In genomic region chr17:67606896-67607604, GRCh38 we compare ENCODE assay signal across 16 cellular contexts.
DNase-seq lines count a peak whose midpoint lies in the region; FAIRE-seq and TF ChIP-seq lines count a peak whose summit lies in the region.
"Had no signal": no experiment of that assay in that cellular context is flagged by ENCODE, and none has a peak within 500 bp of the region (broad histone marks: within the 10 kb centered on the region; RNA-seq: fewer than 3 reads in every experiment).

No MANE protein-coding gene starts in this region.

- no peak overlapping the region for H2BK15ac ChIP-seq in H1 (ENCODE audit: low read length)

- no peak overlapping the region for H3K56ac ChIP-seq in H1 (replicated peaks; ENCODE audit: insufficient read length, low read depth, low read length)

- 89% methylated on average over 9 of the region's 10 CpGs; no CpG with 5 or more reads in 1 of the 2 experiments for WGBS in H1 (ENCODE audit: extremely low coverage in 1 of 2, insufficient coverage in 1 of 2, insufficient read length in 1 of 2, insufficient replicate concordance in 2 of 2, low coverage in 1 of 2, low lambda C conversion rate in 2 of 2, missing lambda C conversion rate in 1 of 2), 2 experiments

- H3K36me3 ChIP-seq in H1 (ENCODE audit: control insufficient read depth in 2 of 4, insufficient read depth in 4 of 4, low read length in 3 of 4), result no peaks in the 10 kb centered on the region
- peaks cover 7% of the 10 kb centered on the region for H3K36me3 ChIP-seq in effector memory CD4-positive, alpha-beta T cell (ENCODE audit: control insufficient read depth, insufficient read depth, low read length)
- H3K36me3 ChIP-seq: esophagus squamous epithelium, prostate gland, upper lobe of right lung had no signal

- no peak overlapping the region; a peak in 1 of 7 replicates for H3K9ac ChIP-seq in H1 (replicated peaks in 1 of 4; ENCODE audit: extremely low read depth in 1 of 4, low read depth in 3 of 4, low read length in 3 of 4)

- no peaks in the 10 kb centered on the region for H3K79me2 ChIP-seq in H1 (ENCODE audit: control insufficient read depth in 1 of 2, insufficient read depth in 2 of 2, low read length in 2 of 2)

- H3K23me2 ChIP-seq in H1 (ENCODE audit: low read depth, low read length), result no peaks in the 10 kb centered on the region

- peak overlapping the region in 2 of 3 experiments; percentile 16 to 19 for H3K27ac Mint-ChIP-seq in nephron
- H3K27ac Mint-ChIP-seq: activated naive CD4-positive, alpha-beta T cell treated with anti-CD3 and anti-CD28 coated beads, Interleukin-2, amount 10 ng/mL, durations not matched to agents 7 days and 5 days; IgD-negative memory B cell had no signal

- no peak for TF ChIP-seq EP300 in H1 (IDR thresholded peaks at IDR 0.05; ENCODE audit: borderline replicate concordance in 1 of 2, low read depth in 2 of 2, low read length in 2 of 2)

- H2AFZ ChIP-seq in H1 (ENCODE audit: low read length), result no peak overlapping the region

- TF ChIP-seq CTCF in H1 (IDR thresholded peaks at IDR 0.05; ENCODE audit: control extremely low read depth in 1 of 3, insufficient read depth in 1 of 3, low read depth in 1 of 3, low read length in 3 of 3) (peak in 2 of 3 experiments; percentile 25 to 26; a peak in 2 of 4 replicates), nephron (IDR thresholded peaks at IDR 0.05; ENCODE audit: unreplicated experiment in 3 of 3) (no peak), foreskin fibroblast (IDR thresholded peaks at IDR 0.05; ENCODE audit: low read depth, low read length) (no peak)

- no peak for FAIRE-seq in H1 (lab: Jason Lieb, UNC)

- peaks cover 4% of the 10 kb centered on the region for H3K36me3 Mint-ChIP-seq in nephron (ENCODE audit: low read depth)
- H3K36me3 Mint-ChIP-seq: activated naive CD4-positive, alpha-beta T cell treated with anti-CD3 and anti-CD28 coated beads, Interleukin-2, amount 10 ng/mL, durations not matched to agents 7 days and 5 days had no signal

- no peak overlapping the region for H2BK20ac ChIP-seq in H1 (ENCODE audit: low read length)

- no peaks in the 10 kb centered on the region for H3K27me3 ChIP-seq in H1 (replicated peaks in 1 of 4; ENCODE audit: control insufficient read depth in 3 of 4, extremely low read depth in 1 of 4, insufficient read depth in 3 of 4, low read length in 3 of 4)
- H3K27me3 ChIP-seq in effector memory CD4-positive, alpha-beta T cell (replicated peaks; ENCODE audit: control insufficient read depth, insufficient read depth, low read length, poor library complexity, severe bottlenecking), result no peaks in the 10 kb centered on the region
- H3K27me3 ChIP-seq: esophagus squamous epithelium, upper lobe of right lung had no signal

- no peak overlapping the region for H4K91ac ChIP-seq in H1 (replicated peaks; ENCODE audit: insufficient read length, low read length)

- H3K9me3 ChIP-seq in H1 (ENCODE audit: insufficient read depth in 2 of 2, low read depth in 1 of 2, low read length in 1 of 2), result no peaks in the 10 kb centered on the region
- no peaks in the 10 kb centered on the region for H3K9me3 ChIP-seq in effector memory CD4-positive, alpha-beta T cell (ENCODE audit: control insufficient read depth, low read length)
- H3K9me3 ChIP-seq: esophagus squamous epithelium, prostate gland, upper lobe of right lung had no signal

- no peak for TF ChIP-seq RAD21 in H1 (IDR thresholded peaks at IDR 0.05 in 1 of 2, conservative IDR thresholded peaks at IDR 0.05 in 1 of 2; ENCODE audit: low read depth in 2 of 2, low read length in 2 of 2)

- H3K4me1 ChIP-seq in H1 (replicated peaks in 1 of 4; ENCODE audit: control insufficient read depth in 3 of 4, insufficient read depth in 4 of 4, low read length in 3 of 4), result peaks cover 0 to 4% (median 0%) of the 10 kb centered on the region in 4 experiments; a peak in 2 of 7 replicates
- H3K4me1 ChIP-seq in effector memory CD4-positive, alpha-beta T cell (ENCODE audit: control insufficient read depth, insufficient read depth, low read length, poor library complexity, severe bottlenecking), result no peaks in the 10 kb centered on the region
- H3K4me1 ChIP-seq: prostate gland had no signal

- H2BK5ac ChIP-seq in H1 (ENCODE audit: low read depth, low read length), result no peak overlapping the region

- H3K79me1 ChIP-seq in H1 (ENCODE audit: low read depth, low read length), result no peaks in the 10 kb centered on the region

- H2AK5ac ChIP-seq in H1 (ENCODE audit: low read depth, low read length), result no peak overlapping the region

- H3K4me1 Mint-ChIP-seq in nephron, result peaks cover 34% of the 10 kb centered on the region

- peak; percentile 76 for DNase-seq in DMS 273 (lab: John Stamatoyannopoulos, UW; ENCODE audit: unreplicated experiment)
- no peak for DNase-seq in DMS 273 treated with DMSO at 0.1 percent for 48 hours (lab: John Stamatoyannopoulos, UW)
- DNase-seq in NCI-H2227 treated with DMSO at 0.1 percent for 48 hours (lab: John Stamatoyannopoulos, UW), result peak; percentile 32
- no peak for DNase-seq in H1 (ENCODE audit: low read depth in 1 of 2, low spot score in 2 of 2)
- no peak for DNase-seq in germinal center (ENCODE audit: low spot score)
- no peak for DNase-seq in effector memory CD4-positive, alpha-beta T cell
- DNase-seq in foreskin fibroblast, result no peak
- DNase-seq: activated naive CD4-positive, alpha-beta T cell treated with anti-CD3 and anti-CD28 coated beads, Interleukin-2, amount 10 ng/mL, durations not matched to agents 7 days and 5 days; esophagus squamous epithelium; NCI-H226; stimulated activated naive CD4-positive, alpha-beta T cell treated with Interleukin-2 at 50 U/mL for 16 hours; upper lobe of right lung had no signal

- H3K27ac ChIP-seq in H1 (ENCODE audit: low read depth, low read length), result no peak overlapping the region
- H3K27ac ChIP-seq in effector memory CD4-positive, alpha-beta T cell (ENCODE audit: insufficient read depth, low read length, poor library complexity, severe bottlenecking), result no peak overlapping the region
- H3K27ac ChIP-seq: 22Rv1, esophagus squamous epithelium, upper lobe of right lung had no signal

- no peak overlapping the region for H2BK120ac ChIP-seq in H1 (replicated peaks; ENCODE audit: low read depth, low read length)

- H3K18ac ChIP-seq in H1 (ENCODE audit: extremely low read depth, low read length), result peak overlapping the region; percentile 64; the same call in 1 of the 2 replicates

- CTCF ChIA-PET in H1 (lab: Charles Lee; ENCODE audit: partially characterized antibody), result interaction anchor here (0.9 to 1.1 kb wide), 3 partner anchors 22 to 113 kb away, joined by 3 to 4 read pairs (median 3); no protein-coding TSS in a partner anchor

- no peak overlapping the region for H4K5ac ChIP-seq in H1 (ENCODE audit: insufficient read length, low read depth, low read length)

- no peak overlapping the region for H3K4ac ChIP-seq in H1 (replicated peaks; ENCODE audit: insufficient read length, low read depth, low read length)

- POLR2A ChIA-PET in H1 (lab: Charles Lee; ENCODE audit: partially characterized antibody), result no interaction called here

- H2BK12ac ChIP-seq in H1 (ENCODE audit: low read depth, low read length), result no peak overlapping the region

- no peak overlapping the region for H4K8ac ChIP-seq in H1 (ENCODE audit: extremely low read depth, insufficient read depth, low read length)

- no peak overlapping the region for H3K4me3 ChIP-seq in H1 (ENCODE audit: extremely low read depth in 1 of 4, insufficient read depth in 2 of 4, low read depth in 3 of 4, low read length in 4 of 4)
- no peak overlapping the region for H3K4me3 ChIP-seq in effector memory CD4-positive, alpha-beta T cell (ENCODE audit: insufficient read depth, low read depth, low read length, poor library complexity, severe bottlenecking)
- no peak overlapping the region for H3K4me3 ChIP-seq in foreskin fibroblast (ENCODE audit: low read depth in 1 of 2, low read length in 2 of 2)
- H3K4me3 ChIP-seq: esophagus squamous epithelium, prostate gland, upper lobe of right lung had no signal

- no peak overlapping the region for H3K4me2 ChIP-seq in H1 (ENCODE audit: insufficient read depth in 1 of 2, low read depth in 2 of 2, low read length in 2 of 2)

- H3K14ac ChIP-seq in H1 (ENCODE audit: insufficient read length), result no peak overlapping the region

- H4K20me1 ChIP-seq in H1 (replicated peaks in 1 of 2; ENCODE audit: control insufficient read depth in 1 of 2, insufficient read depth in 2 of 2, low read length in 2 of 2), result no peaks in the 10 kb centered on the region

- H3K4me3 Mint-ChIP-seq in nephron, result no peak overlapping the region
- H3K4me3 Mint-ChIP-seq: activated naive CD4-positive, alpha-beta T cell treated with anti-CD3 and anti-CD28 coated beads, Interleukin-2, amount 10 ng/mL, durations not matched to agents 7 days and 5 days; IgD-negative memory B cell had no signal

- H3K27me3 Mint-ChIP-seq in nephron (ENCODE audit: low read depth), result peaks cover 5% of the 10 kb centered on the region
- H3K27me3 Mint-ChIP-seq: activated naive CD4-positive, alpha-beta T cell treated with anti-CD3 and anti-CD28 coated beads, Interleukin-2, amount 10 ng/mL, durations not matched to agents 7 days and 5 days; IgD-negative memory B cell had no signal

- H3K9me3 Mint-ChIP-seq in nephron, result no peaks in the 10 kb centered on the region
- H3K9me3 Mint-ChIP-seq: activated naive CD4-positive, alpha-beta T cell treated with anti-CD3 and anti-CD28 coated beads, Interleukin-2, amount 10 ng/mL, durations not matched to agents 7 days and 5 days; IgD-negative memory B cell had no signal

- no peak for TF ChIP-seq POLR2A in H1 (IDR thresholded peaks at IDR 0.05; ENCODE audit: control extremely low read depth in 1 of 2, low read depth in 2 of 2, low read length in 2 of 2)

- H3K23ac ChIP-seq in H1 (ENCODE audit: insufficient read length), result no peak overlapping the region

TF ChIP-seq in H1, 55 proteins besides CTCF, POLR2A, EP300 and RAD21:
- TF ChIP-seq YY1 (IDR thresholded peaks at IDR 0.05; ENCODE audit: low read depth, low read length), result no peak
- TF ChIP-seq TAF1 (IDR thresholded peaks at IDR 0.05; ENCODE audit: low read depth, low read length), result no peak
- no peak for TF ChIP-seq ATF3 (IDR thresholded peaks at IDR 0.05; ENCODE audit: insufficient read depth, low read depth, low read length)

Comparison
In these comparisons a context has a peak if more than half of its experiments do, and no peak if none do; other contexts are left out.
1. DNase-seq: peak in DMS 273 (single experiment) and NCI-H2227 treated with DMSO at 0.1 percent for 48 hours (single experiment); none in DMS 273 treated with DMSO at 0.1 percent for 48 hours (single experiment), H1 (0 of 2), germinal center (single experiment), effector memory CD4-positive, alpha-beta T cell (0 of 3) and foreskin fibroblast (0 of 2).
2. CTCF ChIP-seq: peak in H1 (2 of 3); none in nephron (0 of 3) and foreskin fibroblast (single experiment).